Comparison of ENCODE assay signal across 8 cellular contexts in the genomic region with DNA sequence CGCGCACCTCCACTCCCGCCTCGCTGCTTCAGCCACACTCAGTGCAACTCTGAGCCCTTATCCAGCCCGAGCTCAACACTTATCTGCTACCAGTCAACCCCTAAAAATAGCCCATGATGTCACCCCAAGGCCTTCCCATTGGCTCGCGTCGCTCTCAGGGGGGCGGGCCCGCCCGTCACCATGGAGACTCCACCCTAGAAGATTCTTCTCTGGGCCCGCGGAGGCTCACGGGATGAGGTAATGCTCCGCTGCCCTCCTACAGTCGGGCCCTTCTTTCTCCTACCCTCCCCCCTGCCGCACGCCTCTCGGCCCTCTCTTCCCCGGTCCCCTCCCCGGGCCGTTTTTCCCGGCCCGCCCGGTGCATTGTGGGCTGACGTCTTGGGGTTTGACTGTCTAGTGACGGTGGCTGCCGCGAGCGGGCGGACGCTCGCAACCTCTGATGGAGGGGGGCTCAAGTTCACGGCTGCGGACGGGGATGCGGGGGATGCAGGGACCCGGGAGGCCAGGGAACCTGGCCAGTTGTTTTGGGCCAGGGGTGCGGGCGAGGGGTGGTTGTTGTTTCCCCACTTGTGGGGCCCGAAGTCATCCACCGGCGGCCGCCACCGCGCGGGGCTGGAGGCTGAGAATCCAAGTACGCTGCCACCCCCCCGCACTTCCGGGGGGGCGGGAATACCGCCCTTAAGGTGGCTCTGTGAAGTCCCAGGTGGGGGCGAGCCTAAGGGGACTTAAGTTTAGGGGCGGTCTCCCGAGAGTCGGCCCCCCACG. TPM values are rescaled to one million over a fixed set of nuclear protein-coding genes. Genes with fewer than 3 reads are reported as not detected.
DNase-seq lines count a peak whose midpoint lies in the region; ATAC-seq and TF ChIP-seq lines count a peak whose summit lies in the region.

A gene (minus strand): TSS at position 55 of the 765 bp plus-strand sequence. CDS start 977 bp downstream, outside the sequence.

- intact Hi-C loops in CD8-positive, alpha-beta T cell (cut with DNase I, micrococcal nuclease) = loop anchor here (1.0 to 10.0 kb wide), 11 partner anchors 32 to 1031 kb away; a partner anchor contains a TSS
- intact Hi-C loops in lower lobe of right lung (cut with DNase I) = no loop called here

- peaks cover 12% of the 10 kb centered on the region for H3K9me3 Mint-ChIP-seq in CD8-positive, alpha-beta T cell

- peaks cover 4% of the 10 kb centered on the region for H3K4me1 ChIP-seq in CD8-positive, alpha-beta T cell (ENCODE audit: insufficient read depth, low read length)
- peaks cover 32% of the 10 kb centered on the region for H3K4me1 ChIP-seq in lower lobe of right lung

- H3K36me3 ChIP-seq in CD8-positive, alpha-beta T cell (ENCODE audit: insufficient read depth, low read length) = no peaks in the 10 kb centered on the region
- H3K36me3 ChIP-seq in lower lobe of right lung = peaks cover 10% of the 10 kb centered on the region

- no peaks in the 10 kb centered on the region for H3K27me3 ChIP-seq in CD8-positive, alpha-beta T cell (ENCODE audit: insufficient read depth, low read length)
- no peaks in the 10 kb centered on the region for H3K27me3 ChIP-seq in lower lobe of right lung (ENCODE audit: low read depth)

- no peak for TF ChIP-seq CTCF in CD8-positive, alpha-beta T cell (IDR thresholded peaks at IDR 0.05)
- no peak for TF ChIP-seq CTCF in lower lobe of right lung (IDR thresholded peaks at IDR 0.05)

- POLR2A ChIA-PET in CD8-positive, alpha-beta T cell (lab: Charles Lee) = interaction anchor here (0.8 to 3.0 kb wide), 23 partner anchors 8 to 914 kb away, joined by 3 to 17 read pairs (median 5); a partner anchor contains a TSS

- peak within 1 kb of the TSS; percentile 91 for H3K4me3 ChIP-seq in CD8-positive, alpha-beta T cell (ENCODE audit: low read depth, low read length)
- peak within 1 kb of the TSS; percentile 86 for H3K4me3 ChIP-seq in lower lobe of right lung

- H3K4me3 Mint-ChIP-seq in CD8-positive, alpha-beta T cell = peak within 1 kb of the TSS; percentile 92

- peak within 1 kb of the TSS; percentile 97 for H3K27ac Mint-ChIP-seq in CD8-positive, alpha-beta T cell

- H3K36me3 Mint-ChIP-seq in CD8-positive, alpha-beta T cell = peaks cover 43% of the 10 kb centered on the region

- CTCF ChIA-PET in CD8-positive, alpha-beta T cell (lab: Charles Lee) = interaction anchor here (0.6 to 4.5 kb wide), 13 partner anchors 11 to 915 kb away, joined by 3 to 30 read pairs (median 3); no protein-coding TSS in a partner anchor

- no peaks in the 10 kb centered on the region for H3K27me3 Mint-ChIP-seq in CD8-positive, alpha-beta T cell (ENCODE audit: low read depth)

- H3K4me1 Mint-ChIP-seq in CD8-positive, alpha-beta T cell (ENCODE audit: low read depth) = peaks cover 32% of the 10 kb centered on the region

- peak; percentile 72 for ATAC-seq in CD8-positive, alpha-beta T cell
- ATAC-seq in GM19468 (IDR thresholded peaks at IDR 0.05; ENCODE audit: extremely low read depth, unreplicated experiment) (peak; percentile 65), lower lobe of right lung (peak; percentile 87 to 93)

- H3K9me3 ChIP-seq in CD8-positive, alpha-beta T cell (ENCODE audit: low read length) = no peaks in the 10 kb centered on the region
- no peaks in the 10 kb centered on the region for H3K9me3 ChIP-seq in lower lobe of right lung

- H3K27ac ChIP-seq in CD8-positive, alpha-beta T cell (ENCODE audit: low read depth, low read length) = peak within 1 kb of the TSS; percentile 100
- H3K27ac ChIP-seq in lower lobe of right lung = peak within 1 kb of the TSS; percentile 100

- DNase-seq in CD8-positive, alpha-beta T cell = peak; percentile 97 to 100 (median 98)
- DNase-seq in HS-5 (ENCODE audit: low read depth) (peak; percentile 99), lower lobe of right lung (peak; percentile 100)
- peak; percentile 99 for DNase-seq in NK-92 treated with Interleukin-12 subunit alpha and Interleukin-12 subunit beta, amount 100 ng/mL, for 24 hours (lab: John Stamatoyannopoulos, UW)
- peak; percentile 97 for DNase-seq in activated CD8-positive, alpha-beta memory T cell treated with anti-CD3 and anti-CD28 coated beads for 24 hours
- peak; percentile 98 for DNase-seq in effector CD4-positive, alpha-beta T cell
- peak; percentile 94 to 97 (median 96) for DNase-seq in stimulated activated CD4-positive, alpha-beta T cell treated with anti-CD3 and anti-CD28 coated beads, TNF-alpha, amount 100 ng/mL, for 24 hours (ENCODE audit: low read depth in 3 of 3)

RNA-seq across cellular contexts. Expression of the gene that starts here (rescaled TPM):
- total RNA-seq in CD8-positive, alpha-beta T cell = 100 to 1,000 TPM; 595 to 598 TPM
- 118 TPM for total RNA-seq in lower lobe of right lung

Comparison
In these comparisons a context has a peak if more than half of its experiments do, and no peak if none do; other contexts are left out.
1. Peak in every context shown above with its lines: DNase-seq, ATAC-seq, H3K4me3 ChIP-seq and H3K27ac ChIP-seq.